11 cellular contexts compared by ENCODE assay signal in genomic region chr9:91676042-91676441, GRCh38.
A peak's percentile ranks its signal among the peaks of the same experiment; 100 is the strongest.
DNase-seq lines count a peak whose midpoint lies in the region; ATAC-seq, FAIRE-seq and TF ChIP-seq lines count a peak whose summit lies in the region.
"Had no signal": no experiment of that assay in that cellular context is flagged by ENCODE, and none has a peak within 500 bp of the region (broad histone marks: within the 10 kb centered on the region; RNA-seq: fewer than 3 reads in every experiment).

No MANE protein-coding gene starts in this region.

- no peak for ATAC-seq in GM19324 (IDR thresholded peaks at IDR 0.05; ENCODE audit: low FRiP score, unreplicated experiment)
- ATAC-seq in GM18907 (IDR thresholded peaks at IDR 0.05; ENCODE audit: unreplicated experiment), result no peak
- no peak for ATAC-seq in HG03039 (IDR thresholded peaks at IDR 0.05; ENCODE audit: unreplicated experiment)
- ATAC-seq: right cardiac atrium had no signal

- H3K4me1 ChIP-seq in HAP-1, result peaks cover 12% of the 10 kb centered on the region

- peak; percentile 19 for DNase-seq in EH (ENCODE audit: low read depth)
- peak; percentile 15 to 44 for DNase-seq in HAP-1 (ENCODE audit: low spot score in 2 of 2)
- peak; percentile 54 for DNase-seq in RCC 7860 (ENCODE audit: low spot score)
- DNase-seq in foreskin fibroblast, result peak; percentile 23 to 54
- DNase-seq in GM12891 (ENCODE audit: insufficient read length, low spot score), result no peak
- DNase-seq: NCI-H2081 treated with DMSO at 0.1 percent for 48 hours, right cardiac atrium, T1000 had no signal

- H3K4me3 ChIP-seq in HAP-1 (no peak overlapping the region), foreskin fibroblast (ENCODE audit: low read depth in 1 of 2, low read length in 2 of 2) (no peak overlapping the region)

- no peaks in the 10 kb centered on the region for H3K36me3 ChIP-seq in HAP-1 (replicated peaks)

- FAIRE-seq in RCC 7860 (lab: Jason Lieb, UNC) (peak; percentile 22), GM12891 (lab: Jason Lieb, UNC) (no peak)

- TF ChIP-seq POLR2A in GM12891 (IDR thresholded peaks at IDR 0.05; ENCODE audit: low read depth, low read length), result no peak

- H3K9me3 ChIP-seq in HAP-1, result no peaks in the 10 kb centered on the region

- TF ChIP-seq CTCF in foreskin fibroblast (IDR thresholded peaks at IDR 0.05; ENCODE audit: low read depth, low read length), result peak; percentile 11

- no peaks in the 10 kb centered on the region for H3K27me3 ChIP-seq in HAP-1 (ENCODE audit: low read depth)

- in situ Hi-C loops in HAP-1 (cut with MboI; ENCODE audit: low sequenced_read_pairs), result no loop called here

TF ChIP-seq in GM12891, 5 proteins besides CTCF, POLR2A, EP300 and RAD21:
- TF ChIP-seq TAF1 (IDR thresholded peaks at IDR 0.05; ENCODE audit: low read depth, low read length), result no peak
